1 cellular context compared by ENCODE assay signal in genomic region chr7:152436279-152437147, GRCh38.
TF ChIP-seq lines count a peak whose summit lies in the region.

No MANE protein-coding gene starts in this region.

TF ChIP-seq in K562, 482 proteins besides CTCF, POLR2A, EP300 and RAD21 (continued from another document and continues in another):
- TF ChIP-seq, protein P1, sequence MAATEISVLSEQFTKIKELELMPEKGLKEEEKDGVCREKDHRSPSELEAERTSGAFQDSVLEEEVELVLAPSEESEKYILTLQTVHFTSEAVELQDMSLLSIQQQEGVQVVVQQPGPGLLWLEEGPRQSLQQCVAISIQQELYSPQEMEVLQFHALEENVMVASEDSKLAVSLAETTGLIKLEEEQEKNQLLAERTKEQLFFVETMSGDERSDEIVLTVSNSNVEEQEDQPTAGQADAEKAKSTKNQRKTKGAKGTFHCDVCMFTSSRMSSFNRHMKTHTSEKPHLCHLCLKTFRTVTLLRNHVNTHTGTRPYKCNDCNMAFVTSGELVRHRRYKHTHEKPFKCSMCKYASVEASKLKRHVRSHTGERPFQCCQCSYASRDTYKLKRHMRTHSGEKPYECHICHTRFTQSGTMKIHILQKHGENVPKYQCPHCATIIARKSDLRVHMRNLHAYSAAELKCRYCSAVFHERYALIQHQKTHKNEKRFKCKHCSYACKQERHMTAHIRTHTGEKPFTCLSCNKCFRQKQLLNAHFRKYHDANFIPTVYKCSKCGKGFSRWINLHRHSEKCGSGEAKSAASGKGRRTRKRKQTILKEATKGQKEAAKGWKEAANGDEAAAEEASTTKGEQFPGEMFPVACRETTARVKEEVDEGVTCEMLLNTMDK (IDR thresholded peaks at IDR 0.05; ENCODE audit: borderline replicate concordance, insufficient read depth, low read depth, low read length, poor library complexity, severe bottlenecking): peak; percentile 82
- TF ChIP-seq RBBP5 (IDR thresholded peaks at IDR 0.05; ENCODE audit: borderline replicate concordance, insufficient read depth, low read length, poor library complexity, severe bottlenecking) (peak; percentile 86), RNF2 (IDR thresholded peaks at IDR 0.05) (peak; percentile 95), YBX1 (IDR thresholded peaks at IDR 0.05) (no peak), SMAD3 (CRISPR knock-in tag; conservative IDR thresholded peaks at IDR 0.05) (0 out of 2 replicates have a peak, but pooled peaks have one; percentile 48), KDM4B (IDR thresholded peaks at IDR 0.05; ENCODE audit: borderline replicate concordance in 2 of 2, low read depth in 1 of 2) (peak in 1 of 2 experiments; percentile 64; a peak in 1 of 4 replicates), ZNF589 (CRISPR knock-in tag; IDR thresholded peaks at IDR 0.05; ENCODE audit: low read depth) (peak; percentile 78), RFX5 (IDR thresholded peaks at IDR 0.05; ENCODE audit: low read depth, low read length) (peak; percentile 76), SP2 (IDR thresholded peaks at IDR 0.05; ENCODE audit: extremely low read depth, low read depth, low read length, poor library complexity, severe bottlenecking) (no peak), MEF2A (IDR thresholded peaks at IDR 0.05; ENCODE audit: control insufficient read depth, low read depth, low read length) (peak; percentile 59; the same call in 1 of the 2 replicates), NR2C1 (IDR thresholded peaks at IDR 0.05) (no peak), NR2C1 (tag; IDR thresholded peaks at IDR 0.05) (no peak), TEAD1 (CRISPR knock-in tag; IDR thresholded peaks at IDR 0.05) (no peak; a peak in 2 of 4 replicates), SP1 (CRISPR knock-in tag; IDR thresholded peaks at IDR 0.05) (peak; percentile 85), ZSCAN32 (CRISPR knock-in tag; IDR thresholded peaks at IDR 0.05) (peak; percentile 41; the same call in 1 of the 2 replicates), RBM25 (IDR thresholded peaks at IDR 0.05; ENCODE audit: low read depth, low read length, severe bottlenecking) (peak; percentile 89), ZNF121 (CRISPR knock-in tag; conservative IDR thresholded peaks at IDR 0.05) (no peak), TAF1 (IDR thresholded peaks at IDR 0.05; ENCODE audit: control insufficient read depth, extremely low read depth, insufficient read depth, low read length, severe bottlenecking) (peak; percentile 95), TEAD2 (tag; IDR thresholded peaks at IDR 0.05) (no peak), L3MBTL2 (IDR thresholded peaks at IDR 0.05) (peak; percentile 96), ZBTB11 (CRISPR knock-in tag; IDR thresholded peaks at IDR 0.05) (peak in 1 of 3 experiments; percentile 76; a peak in 2 of 6 replicates), KDM2B (CRISPR knock-in tag; IDR thresholded peaks at IDR 0.05) (peak; percentile 74; the same call in 1 of the 2 replicates), ZNF551 (CRISPR knock-in tag; IDR thresholded peaks at IDR 0.05) (no peak), ZMIZ1 (IDR thresholded peaks at IDR 0.05; ENCODE audit: low read depth in 2 of 2, low read length in 2 of 2) (peak in 1 of 2 experiments; percentile 76; a peak in 2 of 4 replicates), PRPF4 (IDR thresholded peaks at IDR 0.05; ENCODE audit: insufficient read depth, low read depth, low read length, poor library complexity, severe bottlenecking) (peak; percentile 50), TFE3 (CRISPR knock-in tag; IDR thresholded peaks at IDR 0.05) (no peak), ZNF354B (CRISPR knock-in tag; IDR thresholded peaks at IDR 0.05) (no peak), GATA2 (CRISPR knock-in tag; IDR thresholded peaks at IDR 0.05) (no peak), PTBP1 (IDR thresholded peaks at IDR 0.05; ENCODE audit: low read depth, low read length) (0 out of 2 replicates have a peak, but pooled peaks have one; percentile 75), HNRNPK (IDR thresholded peaks at IDR 0.05; ENCODE audit: low read depth, low read length, poor library complexity, severe bottlenecking) (peak; percentile 53), MBD2 (IDR thresholded peaks at IDR 0.05; ENCODE audit: borderline replicate concordance, low read depth) (peak; percentile 42; the same call in 1 of the 2 replicates), PHF20 (IDR thresholded peaks at IDR 0.05; ENCODE audit: partially characterized antibody) (peak; percentile 7)
- TF ChIP-seq, protein P2, sequence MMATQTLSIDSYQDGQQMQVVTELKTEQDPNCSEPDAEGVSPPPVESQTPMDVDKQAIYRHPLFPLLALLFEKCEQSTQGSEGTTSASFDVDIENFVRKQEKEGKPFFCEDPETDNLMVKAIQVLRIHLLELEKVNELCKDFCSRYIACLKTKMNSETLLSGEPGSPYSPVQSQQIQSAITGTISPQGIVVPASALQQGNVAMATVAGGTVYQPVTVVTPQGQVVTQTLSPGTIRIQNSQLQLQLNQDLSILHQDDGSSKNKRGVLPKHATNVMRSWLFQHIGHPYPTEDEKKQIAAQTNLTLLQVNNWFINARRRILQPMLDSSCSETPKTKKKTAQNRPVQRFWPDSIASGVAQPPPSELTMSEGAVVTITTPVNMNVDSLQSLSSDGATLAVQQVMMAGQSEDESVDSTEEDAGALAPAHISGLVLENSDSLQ (IDR thresholded peaks at IDR 0.05): no peak
- TF ChIP-seq, protein P3, sequence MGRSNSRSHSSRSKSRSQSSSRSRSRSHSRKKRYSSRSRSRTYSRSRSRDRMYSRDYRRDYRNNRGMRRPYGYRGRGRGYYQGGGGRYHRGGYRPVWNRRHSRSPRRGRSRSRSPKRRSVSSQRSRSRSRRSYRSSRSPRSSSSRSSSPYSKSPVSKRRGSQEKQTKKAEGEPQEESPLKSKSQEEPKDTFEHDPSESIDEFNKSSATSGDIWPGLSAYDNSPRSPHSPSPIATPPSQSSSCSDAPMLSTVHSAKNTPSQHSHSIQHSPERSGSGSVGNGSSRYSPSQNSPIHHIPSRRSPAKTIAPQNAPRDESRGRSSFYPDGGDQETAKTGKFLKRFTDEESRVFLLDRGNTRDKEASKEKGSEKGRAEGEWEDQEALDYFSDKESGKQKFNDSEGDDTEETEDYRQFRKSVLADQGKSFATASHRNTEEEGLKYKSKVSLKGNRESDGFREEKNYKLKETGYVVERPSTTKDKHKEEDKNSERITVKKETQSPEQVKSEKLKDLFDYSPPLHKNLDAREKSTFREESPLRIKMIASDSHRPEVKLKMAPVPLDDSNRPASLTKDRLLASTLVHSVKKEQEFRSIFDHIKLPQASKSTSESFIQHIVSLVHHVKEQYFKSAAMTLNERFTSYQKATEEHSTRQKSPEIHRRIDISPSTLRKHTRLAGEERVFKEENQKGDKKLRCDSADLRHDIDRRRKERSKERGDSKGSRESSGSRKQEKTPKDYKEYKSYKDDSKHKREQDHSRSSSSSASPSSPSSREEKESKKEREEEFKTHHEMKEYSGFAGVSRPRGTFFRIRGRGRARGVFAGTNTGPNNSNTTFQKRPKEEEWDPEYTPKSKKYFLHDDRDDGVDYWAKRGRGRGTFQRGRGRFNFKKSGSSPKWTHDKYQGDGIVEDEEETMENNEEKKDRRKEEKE (IDR thresholded peaks at IDR 0.05; ENCODE audit: borderline replicate concordance in 1 of 2, control insufficient read depth in 1 of 2, low read depth in 2 of 2, low read length in 1 of 2): peak in 1 of 2 experiments; percentile 65; a peak in 1 of 4 replicates
- TF ChIP-seq, protein P4, sequence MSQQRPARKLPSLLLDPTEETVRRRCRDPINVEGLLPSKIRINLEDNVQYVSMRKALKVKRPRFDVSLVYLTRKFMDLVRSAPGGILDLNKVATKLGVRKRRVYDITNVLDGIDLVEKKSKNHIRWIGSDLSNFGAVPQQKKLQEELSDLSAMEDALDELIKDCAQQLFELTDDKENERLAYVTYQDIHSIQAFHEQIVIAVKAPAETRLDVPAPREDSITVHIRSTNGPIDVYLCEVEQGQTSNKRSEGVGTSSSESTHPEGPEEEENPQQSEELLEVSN (IDR thresholded peaks at IDR 0.05; ENCODE audit: borderline replicate concordance in 1 of 2, extremely low read depth in 1 of 2, insufficient read depth in 1 of 2, insufficient read length in 1 of 2, low read depth in 1 of 2, low read length in 1 of 2, poor library complexity in 1 of 2, severe bottlenecking in 1 of 2): peak; percentile 96 to 99
- TF ChIP-seq, protein P5, sequence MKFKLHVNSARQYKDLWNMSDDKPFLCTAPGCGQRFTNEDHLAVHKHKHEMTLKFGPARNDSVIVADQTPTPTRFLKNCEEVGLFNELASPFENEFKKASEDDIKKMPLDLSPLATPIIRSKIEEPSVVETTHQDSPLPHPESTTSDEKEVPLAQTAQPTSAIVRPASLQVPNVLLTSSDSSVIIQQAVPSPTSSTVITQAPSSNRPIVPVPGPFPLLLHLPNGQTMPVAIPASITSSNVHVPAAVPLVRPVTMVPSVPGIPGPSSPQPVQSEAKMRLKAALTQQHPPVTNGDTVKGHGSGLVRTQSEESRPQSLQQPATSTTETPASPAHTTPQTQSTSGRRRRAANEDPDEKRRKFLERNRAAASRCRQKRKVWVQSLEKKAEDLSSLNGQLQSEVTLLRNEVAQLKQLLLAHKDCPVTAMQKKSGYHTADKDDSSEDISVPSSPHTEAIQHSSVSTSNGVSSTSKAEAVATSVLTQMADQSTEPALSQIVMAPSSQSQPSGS (CRISPR knock-in tag; IDR thresholded peaks at IDR 0.05): peak; percentile 58; the same call in 1 of the 2 replicates
- TF ChIP-seq, protein P6, sequence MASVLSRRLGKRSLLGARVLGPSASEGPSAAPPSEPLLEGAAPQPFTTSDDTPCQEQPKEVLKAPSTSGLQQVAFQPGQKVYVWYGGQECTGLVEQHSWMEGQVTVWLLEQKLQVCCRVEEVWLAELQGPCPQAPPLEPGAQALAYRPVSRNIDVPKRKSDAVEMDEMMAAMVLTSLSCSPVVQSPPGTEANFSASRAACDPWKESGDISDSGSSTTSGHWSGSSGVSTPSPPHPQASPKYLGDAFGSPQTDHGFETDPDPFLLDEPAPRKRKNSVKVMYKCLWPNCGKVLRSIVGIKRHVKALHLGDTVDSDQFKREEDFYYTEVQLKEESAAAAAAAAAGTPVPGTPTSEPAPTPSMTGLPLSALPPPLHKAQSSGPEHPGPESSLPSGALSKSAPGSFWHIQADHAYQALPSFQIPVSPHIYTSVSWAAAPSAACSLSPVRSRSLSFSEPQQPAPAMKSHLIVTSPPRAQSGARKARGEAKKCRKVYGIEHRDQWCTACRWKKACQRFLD (CRISPR knock-in tag; IDR thresholded peaks at IDR 0.05): peak; percentile 85
- TF ChIP-seq, protein P7, sequence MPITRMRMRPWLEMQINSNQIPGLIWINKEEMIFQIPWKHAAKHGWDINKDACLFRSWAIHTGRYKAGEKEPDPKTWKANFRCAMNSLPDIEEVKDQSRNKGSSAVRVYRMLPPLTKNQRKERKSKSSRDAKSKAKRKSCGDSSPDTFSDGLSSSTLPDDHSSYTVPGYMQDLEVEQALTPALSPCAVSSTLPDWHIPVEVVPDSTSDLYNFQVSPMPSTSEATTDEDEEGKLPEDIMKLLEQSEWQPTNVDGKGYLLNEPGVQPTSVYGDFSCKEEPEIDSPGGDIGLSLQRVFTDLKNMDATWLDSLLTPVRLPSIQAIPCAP (CRISPR knock-in tag; IDR thresholded peaks at IDR 0.05; ENCODE audit: borderline replicate concordance): no peak
